In the genomic region with DNA sequence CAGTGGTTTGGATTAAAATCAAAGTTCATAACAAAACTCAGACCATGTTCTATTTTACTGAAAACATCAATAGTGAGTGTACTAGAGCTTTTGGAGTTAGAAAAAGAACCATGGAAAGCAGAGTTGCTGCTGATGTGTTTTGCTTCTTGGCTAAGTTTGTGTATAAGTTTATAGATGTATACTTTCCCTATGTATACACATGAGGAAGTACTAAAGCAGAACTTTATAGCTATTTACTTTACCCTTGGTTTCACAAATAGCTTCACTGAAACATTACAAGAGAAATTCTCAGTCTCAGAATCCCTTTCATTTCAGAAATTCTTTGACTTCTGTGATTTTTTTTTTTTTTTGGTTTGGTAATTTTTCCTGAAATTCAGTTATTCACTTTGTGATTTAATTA, we compare ENCODE assay signal across 27 cellular contexts.
DNase-seq lines count a peak whose midpoint lies in the region; ATAC-seq, FAIRE-seq and TF ChIP-seq lines count a peak whose summit lies in the region.
"Had no signal": no experiment of that assay in that cellular context is flagged by ENCODE, and none has a peak within 500 bp of the region (broad histone marks: within the 10 kb centered on the region; RNA-seq: fewer than 3 reads in every experiment).

No MANE protein-coding gene starts in this region.

- intact Hi-C loops in thyroid gland (cut with DNase I): no loop called here

- ATAC-seq in WTC11: no peak
- ATAC-seq: A549, HCT116 had no signal

- H3K9me3 Mint-ChIP-seq in WTC11 (no peaks in the 10 kb centered on the region), HFFc6 (no peaks in the 10 kb centered on the region)

- CTCF ChIA-PET in WTC11 (lab: Charles Lee): no interaction called here

- TF ChIP-seq POLR2A in H54 (IDR thresholded peaks at IDR 0.05; ENCODE audit: low read depth, low read length): no peak
- no peak for TF ChIP-seq POLR2A in thyroid gland (IDR thresholded peaks at IDR 0.05)

- H3K4me1 Mint-ChIP-seq in WTC11 (peaks cover 68% of the 10 kb centered on the region), HFFc6 (ENCODE audit: low read depth) (peaks cover 5% of the 10 kb centered on the region; the same call in 1 of the 2 replicates)
- H3K4me1 Mint-ChIP-seq: CD14-positive monocyte; CD8-positive, alpha-beta memory T cell had no signal

- 0 out of 2 replicates have a peak overlapping the region, but pooled peaks have one; percentile 3 for H3K27ac Mint-ChIP-seq in WTC11
- H3K27ac Mint-ChIP-seq in HFFc6: no peak overlapping the region
- H3K27ac Mint-ChIP-seq: CD14-positive monocyte; CD8-positive, alpha-beta memory T cell had no signal

- H3K27me3 Mint-ChIP-seq in WTC11 (ENCODE audit: low read depth) (no peaks in the 10 kb centered on the region), HFFc6 (ENCODE audit: insufficient read depth) (no peaks in the 10 kb centered on the region)

- no peaks in the 10 kb centered on the region for H3K36me3 ChIP-seq in thyroid gland
- H3K36me3 ChIP-seq: MG63, SJSA1 had no signal

- peak overlapping the region in 2 of 3 donors; percentile 30 to 45 for H3K27ac ChIP-seq in thyroid gland
- H3K27ac ChIP-seq: A549, SJSA1 had no signal

- H3K4me3 ChIP-seq in thyroid gland (replicated peaks in 1 of 3): no peak overlapping the region
- H3K4me3 ChIP-seq: A549, MG63, SJSA1 had no signal

- POLR2A ChIA-PET in WTC11 (lab: Charles Lee): no interaction called here

- no peak overlapping the region for H3K4me3 Mint-ChIP-seq in WTC11
- no peak overlapping the region for H3K4me3 Mint-ChIP-seq in HFFc6
- H3K4me3 Mint-ChIP-seq: CD14-positive monocyte; CD8-positive, alpha-beta memory T cell had no signal

- H3K4me1 ChIP-seq in thyroid gland: peaks cover 12 to 14% of the 10 kb centered on the region in 2 donors
- H3K4me1 ChIP-seq: A549, SJSA1 had no signal

- no peak for TF ChIP-seq CTCF in WTC11 (IDR thresholded peaks at IDR 0.05)
- no peak for TF ChIP-seq CTCF in thyroid gland (IDR thresholded peaks at IDR 0.05)
- TF ChIP-seq CTCF in HFFc6 (IDR thresholded peaks at IDR 0.05): no peak

- FAIRE-seq in H54 (lab: Jason Lieb, UNC): peak; percentile 30
- peak; percentile 55 for FAIRE-seq in frontal cortex (lab: Jason Lieb, UNC)
- FAIRE-seq: A549, GM19239, HTR-8/SVneo, RCC 7860 had no signal

- H3K36me3 Mint-ChIP-seq in WTC11 (no peaks in the 10 kb centered on the region), HFFc6 (ENCODE audit: low read depth) (no peaks in the 10 kb centered on the region)
- H3K36me3 Mint-ChIP-seq: CD14-positive monocyte; CD8-positive, alpha-beta memory T cell had no signal

- DNase-seq in H54 (ENCODE audit: insufficient read length, low spot score): no peak
- no peak for DNase-seq in WTC11 (ENCODE audit: low spot score)
- DNase-seq in frontal cortex (ENCODE audit: low spot score in 2 of 2): no peak
- DNase-seq in thyroid gland: no peak
- no peak for DNase-seq in NOMO-1 (lab: John Stamatoyannopoulos, UW; ENCODE audit: unreplicated experiment in 2 of 2)
- no peak for DNase-seq in central memory CD4-positive, alpha-beta T cell
- no peak for DNase-seq in hypothalamus (lab: John Stamatoyannopoulos, UW)
- no peak for DNase-seq in HFFc6
- DNase-seq: AML-193; Calu3; CD8-positive, alpha-beta memory T cell; DND-41; KBM-7; MG63; NCI-H1417; NCI-H1694; NCI-H2029 treated with DMSO at 0.1 percent for 48 hours; NCI-H446 treated with DMSO at 0.1 percent for 48 hours; NCI-H526; OCI-M1 had no signal

- H3K9me3 ChIP-seq in thyroid gland: no peaks in the 10 kb centered on the region
- H3K9me3 ChIP-seq: A549, MG63, SJSA1 had no signal

- no peaks in the 10 kb centered on the region for H3K27me3 ChIP-seq in thyroid gland
- H3K27me3 ChIP-seq: MG63, SJSA1 had no signal

TF ChIP-seq in WTC11, 78 proteins besides CTCF, POLR2A, EP300 and RAD21:
- TF ChIP-seq, protein P1, sequence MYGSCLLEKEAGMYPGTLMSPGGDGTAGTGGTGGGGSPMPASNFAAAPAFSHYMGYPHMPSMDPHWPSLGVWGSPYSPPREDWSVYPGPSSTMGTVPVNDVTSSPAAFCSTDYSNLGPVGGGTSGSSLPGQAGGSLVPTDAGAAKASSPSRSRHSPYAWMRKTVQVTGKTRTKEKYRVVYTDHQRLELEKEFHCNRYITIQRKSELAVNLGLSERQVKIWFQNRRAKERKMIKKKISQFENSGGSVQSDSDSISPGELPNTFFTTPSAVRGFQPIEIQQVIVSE (CRISPR knock-in tag; IDR thresholded peaks at IDR 0.05; ENCODE audit: borderline replicate concordance): no peak
- TF ChIP-seq, protein P2, sequence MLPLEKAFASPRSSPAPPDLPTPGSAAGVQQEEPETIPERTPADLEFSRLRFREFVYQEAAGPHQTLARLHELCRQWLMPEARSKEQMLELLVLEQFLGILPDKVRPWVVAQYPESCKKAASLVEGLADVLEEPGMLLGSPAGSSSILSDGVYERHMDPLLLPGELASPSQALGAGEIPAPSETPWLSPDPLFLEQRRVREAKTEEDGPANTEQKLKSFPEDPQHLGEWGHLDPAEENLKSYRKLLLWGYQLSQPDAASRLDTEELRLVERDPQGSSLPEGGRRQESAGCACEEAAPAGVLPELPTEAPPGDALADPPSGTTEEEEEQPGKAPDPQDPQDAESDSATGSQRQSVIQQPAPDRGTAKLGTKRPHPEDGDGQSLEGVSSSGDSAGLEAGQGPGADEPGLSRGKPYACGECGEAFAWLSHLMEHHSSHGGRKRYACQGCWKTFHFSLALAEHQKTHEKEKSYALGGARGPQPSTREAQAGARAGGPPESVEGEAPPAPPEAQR (CRISPR knock-in tag; IDR thresholded peaks at IDR 0.05): no peak
- no peak for TF ChIP-seq MYBL2 (CRISPR knock-in tag; IDR thresholded peaks at IDR 0.05)
